Comparison of ENCODE assay signal across 14 cellular contexts in genomic region chr19:13790354-13790753, GRCh38. TPM values are rescaled to one million over a fixed set of nuclear protein-coding genes. Genes with fewer than 3 reads are reported as not detected.
DNase-seq lines count a peak whose midpoint lies in the region; ATAC-seq lines count a peak whose summit lies in the region.
"Had no signal": no experiment of that assay in that cellular context is flagged by ENCODE, and none has a peak within 500 bp of the region (broad histone marks: within the 10 kb centered on the region; RNA-seq: fewer than 3 reads in every experiment).

No MANE protein-coding gene starts in this region.

- H3K4me1 Mint-ChIP-seq in activated CD4-positive, alpha-beta memory T cell treated with anti-CD3 and anti-CD28 coated beads, Interleukin-2, amount 10 ng/mL, durations not matched to agents 7 days and 5 days: peaks cover 48% of the 10 kb centered on the region
- peaks cover 29 to 39% of the 10 kb centered on the region in 2 donors for H3K4me1 Mint-ChIP-seq in natural killer cell treated with Interleukin-12 subunit alpha and Interleukin-12 subunit beta and Interleukin-15 and Interleukin-18, amount 100 ng/mL, for 72 hours (ENCODE audit: low read depth in 2 of 2)

- H3K27ac Mint-ChIP-seq in activated CD4-positive, alpha-beta memory T cell treated with anti-CD3 and anti-CD28 coated beads, Interleukin-2, amount 10 ng/mL, durations not matched to agents 7 days and 5 days: peak overlapping the region; percentile 90
- H3K27ac Mint-ChIP-seq in natural killer cell treated with Interleukin-12 subunit alpha and Interleukin-12 subunit beta and Interleukin-15 and Interleukin-18, amount 100 ng/mL, for 72 hours: peak overlapping the region; percentile 84 to 91
- H3K27ac Mint-ChIP-seq: activated naive CD8-positive, alpha-beta T cell treated with anti-CD3 and anti-CD28 coated beads for 36 hours had no signal

- peak; percentile 31 for DNase-seq in Daoy (ENCODE audit: low read depth)
- DNase-seq in MV-4-11 (lab: John Stamatoyannopoulos, UW): peak; percentile 99
- peak; percentile 47 for DNase-seq in activated CD4-positive, alpha-beta memory T cell treated with anti-CD3 and anti-CD28 coated beads, Interleukin-2, amount 10 ng/mL, durations not matched to agents 7 days and 5 days
- peak; percentile 84 for DNase-seq in natural killer cell treated with Interleukin-12 subunit alpha and Interleukin-12 subunit beta and Interleukin-15 and Interleukin-18, amount 100 ng/mL, for 72 hours (ENCODE audit: low spot score)
- DNase-seq in GOT3 (lab: John Stamatoyannopoulos, UW): no peak
- no peak for DNase-seq in DMS79 treated with DMSO at 0.1 percent for 48 hours (lab: John Stamatoyannopoulos, UW)
- no peak for DNase-seq in NCI-H128 (lab: John Stamatoyannopoulos, UW; ENCODE audit: unreplicated experiment)
- DNase-seq: activated CD4-positive, CD25-positive, alpha-beta regulatory T cell treated with anti-CD3 and anti-CD28 coated beads, Interleukin-2, amount 50 U/mL, for 72 hours; activated naive CD8-positive, alpha-beta T cell treated with anti-CD3 and anti-CD28 coated beads for 36 hours; effector CD8-positive, alpha-beta T cell; heart right ventricle; NCI-H1930 had no signal

- POLR2A ChIA-PET in activated CD4-positive, alpha-beta memory T cell treated with anti-CD3 and anti-CD28 coated beads, Interleukin-2, amount 10 ng/mL, durations not matched to agents 7 days and 5 days (lab: Charles Lee): interaction anchor here (1.0 to 5.0 kb wide), 4 partner anchors 11 to 49 kb away, joined by 3 to 48 read pairs (median 20); partner anchors contain the start of gene C19orf53

- peak; percentile 34 to 39 for ATAC-seq in natural killer cell treated with Interleukin-12 subunit alpha and Interleukin-12 subunit beta and Interleukin-15 and Interleukin-18, amount 100 ng/mL, for 72 hours
- ATAC-seq in GM19452 (IDR thresholded peaks at IDR 0.05; ENCODE audit: unreplicated experiment): no peak
- ATAC-seq: heart right ventricle, Panc1 had no signal

- no peaks in the 10 kb centered on the region for H3K36me3 Mint-ChIP-seq in activated CD4-positive, alpha-beta memory T cell treated with anti-CD3 and anti-CD28 coated beads, Interleukin-2, amount 10 ng/mL, durations not matched to agents 7 days and 5 days (ENCODE audit: low read depth)
- H3K36me3 Mint-ChIP-seq in natural killer cell treated with Interleukin-12 subunit alpha and Interleukin-12 subunit beta and Interleukin-15 and Interleukin-18, amount 100 ng/mL, for 72 hours: no peaks in the 10 kb centered on the region
- H3K36me3 Mint-ChIP-seq: activated naive CD8-positive, alpha-beta T cell treated with anti-CD3 and anti-CD28 coated beads for 36 hours had no signal

- no peaks in the 10 kb centered on the region for H3K27me3 Mint-ChIP-seq in activated CD4-positive, alpha-beta memory T cell treated with anti-CD3 and anti-CD28 coated beads, Interleukin-2, amount 10 ng/mL, durations not matched to agents 7 days and 5 days
- no peaks in the 10 kb centered on the region for H3K27me3 Mint-ChIP-seq in natural killer cell treated with Interleukin-12 subunit alpha and Interleukin-12 subunit beta and Interleukin-15 and Interleukin-18, amount 100 ng/mL, for 72 hours
- H3K27me3 Mint-ChIP-seq: activated naive CD8-positive, alpha-beta T cell treated with anti-CD3 and anti-CD28 coated beads for 36 hours had no signal

- peak overlapping the region; percentile 43 for H3K4me3 Mint-ChIP-seq in activated CD4-positive, alpha-beta memory T cell treated with anti-CD3 and anti-CD28 coated beads, Interleukin-2, amount 10 ng/mL, durations not matched to agents 7 days and 5 days
- peak overlapping the region; percentile 89 for H3K4me3 Mint-ChIP-seq in natural killer cell treated with Interleukin-12 subunit alpha and Interleukin-12 subunit beta and Interleukin-15 and Interleukin-18, amount 100 ng/mL, for 72 hours
- H3K4me3 Mint-ChIP-seq: activated naive CD8-positive, alpha-beta T cell treated with anti-CD3 and anti-CD28 coated beads for 36 hours had no signal

- no peaks in the 10 kb centered on the region for H3K9me3 Mint-ChIP-seq in activated CD4-positive, alpha-beta memory T cell treated with anti-CD3 and anti-CD28 coated beads, Interleukin-2, amount 10 ng/mL, durations not matched to agents 7 days and 5 days
- H3K9me3 Mint-ChIP-seq in natural killer cell treated with Interleukin-12 subunit alpha and Interleukin-12 subunit beta and Interleukin-15 and Interleukin-18, amount 100 ng/mL, for 72 hours: no peaks in the 10 kb centered on the region
- H3K9me3 Mint-ChIP-seq: activated naive CD8-positive, alpha-beta T cell treated with anti-CD3 and anti-CD28 coated beads for 36 hours had no signal

- CTCF ChIA-PET in activated CD4-positive, alpha-beta memory T cell treated with anti-CD3 and anti-CD28 coated beads, Interleukin-2, amount 10 ng/mL, durations not matched to agents 7 days and 5 days (lab: Charles Lee): interaction anchor here (1.3 to 11.1 kb wide), 2 partner anchors 47 to 72 kb away, joined by 3 to 190 read pairs; no protein-coding TSS in a partner anchor

RNA-seq across cellular contexts. Expression of gene ZSWIM4, which starts 4.9 kb away (rescaled TPM):
- total RNA-seq in Daoy (2014; rRNA removed; shearing (Covaris generic)): 4.6 and 5.4 TPM in 2 replicates
- 10 to 100 TPM; 10.1 to 10.4 TPM for total RNA-seq in activated CD4-positive, alpha-beta memory T cell treated with anti-CD3 and anti-CD28 coated beads, Interleukin-2, amount 10 ng/mL, durations not matched to agents 7 days and 5 days
- 1 to 10 TPM; 8.3 to 9.7 TPM for total RNA-seq in natural killer cell treated with Interleukin-12 subunit alpha and Interleukin-12 subunit beta and Interleukin-15 and Interleukin-18, amount 100 ng/mL, for 72 hours

RNA-seq across cellular contexts. Expression of gene C19orf53, which starts 16.1 kb away (rescaled TPM):
- total RNA-seq in Daoy (2014; rRNA removed; shearing (Covaris generic)): 214 and 231 TPM in 2 replicates
- total RNA-seq in activated CD4-positive, alpha-beta memory T cell treated with anti-CD3 and anti-CD28 coated beads, Interleukin-2, amount 10 ng/mL, durations not matched to agents 7 days and 5 days: 10 to 100 TPM; 79.4 to 83.7 TPM
- total RNA-seq in natural killer cell treated with Interleukin-12 subunit alpha and Interleukin-12 subunit beta and Interleukin-15 and Interleukin-18, amount 100 ng/mL, for 72 hours: 10 to 100 TPM; 53.0 to 83.6 TPM

RNA-seq across cellular contexts. Expression of gene MRI1, which starts 26.0 kb away (rescaled TPM):
- 58.6 and 65.2 TPM in 2 replicates for total RNA-seq in Daoy (2014; rRNA removed; shearing (Covaris generic))
- 10 to 100 TPM; 22.4 to 22.7 TPM for total RNA-seq in activated CD4-positive, alpha-beta memory T cell treated with anti-CD3 and anti-CD28 coated beads, Interleukin-2, amount 10 ng/mL, durations not matched to agents 7 days and 5 days
- total RNA-seq in natural killer cell treated with Interleukin-12 subunit alpha and Interleukin-12 subunit beta and Interleukin-15 and Interleukin-18, amount 100 ng/mL, for 72 hours: 10 to 100 TPM; 29.1 to 70.0 TPM

Comparison
In these comparisons a context has a peak if more than half of its experiments do, and no peak if none do; other contexts are left out.
1. DNase-seq: peak in Daoy (single experiment), MV-4-11 (single experiment), activated CD4-positive, alpha-beta memory T cell treated with anti-CD3 and anti-CD28 coated beads, Interleukin-2, amount 10 ng/mL, durations not matched to agents 7 days and 5 days (single experiment) and natural killer cell treated with Interleukin-12 subunit alpha and Interleukin-12 subunit beta and Interleukin-15 and Interleukin-18, amount 100 ng/mL, for 72 hours (single experiment); none in GOT3 (single experiment), DMS79 treated with DMSO at 0.1 percent for 48 hours (single experiment) and NCI-H128 (single experiment).